Comparison of ENCODE assay signal across 19 cellular contexts in genomic region chr7:158758563-158759244, GRCh38. TPM values are rescaled to one million over a fixed set of nuclear protein-coding genes. Genes with fewer than 3 reads are reported as not detected.
DNase-seq lines count a peak whose midpoint lies in the region; ATAC-seq, FAIRE-seq and TF ChIP-seq lines count a peak whose summit lies in the region.
"Had no signal": no experiment of that assay in that cellular context is flagged by ENCODE, and none has a peak within 500 bp of the region (broad histone marks: within the 10 kb centered on the region; RNA-seq: fewer than 3 reads in every experiment).

No MANE protein-coding gene starts in this region.

- no peak for ATAC-seq in K562
- ATAC-seq: PC-3 had no signal

- H4K20me1 ChIP-seq in K562 (replicated peaks; ENCODE audit: control insufficient read depth, insufficient read depth, low read length), result no peaks in the 10 kb centered on the region

- H3K79me2 ChIP-seq in K562 (ENCODE audit: control insufficient read depth, insufficient read depth, low read length), result no peaks in the 10 kb centered on the region

- H3K4me2 ChIP-seq in K562 (ENCODE audit: insufficient read depth, low read length), result no peak overlapping the region

- no peak overlapping the region for H3K4me3 Mint-ChIP-seq in activated naive CD4-positive, alpha-beta T cell treated with anti-CD3 and anti-CD28 coated beads for 36 hours

- no peak for TF ChIP-seq RAD21 in K562 (CRISPR knock-in tag; conservative IDR thresholded peaks at IDR 0.05 in 1 of 2, IDR thresholded peaks at IDR 0.05 in 1 of 2)

- H3K4me1 ChIP-seq in K562 (replicated peaks in 1 of 2; ENCODE audit: control insufficient read depth in 2 of 2, insufficient read depth in 2 of 2, low read length in 2 of 2) (no peaks in the 10 kb centered on the region), thyroid gland (peaks cover 8 to 20% of the 10 kb centered on the region in 2 donors)
- H3K4me1 ChIP-seq: HAP-1, SJCRH30 had no signal

- intact Hi-C loops in activated naive CD4-positive, alpha-beta T cell treated with anti-CD3 and anti-CD28 coated beads for 36 hours (cut with micrococcal nuclease), result no loop called here
- intact Hi-C loops in K562 (cut with micrococcal nuclease), result no loop called here
- intact Hi-C loops in thyroid gland (cut with DNase I), result no loop called here

- H3K36me3 ChIP-seq in K562 (ENCODE audit: control insufficient read depth, insufficient read depth, low read length) (peaks cover 84% of the 10 kb centered on the region), thyroid gland (peaks cover 4 to 7% of the 10 kb centered on the region in 2 donors)

- 95% methylated on average over 16 of the region's 16 CpGs for WGBS in K562 (ENCODE audit: insufficient coverage, low coverage, missing lambda C conversion rate)
- 90 to 93% methylated on average over 16 of the region's 16 CpGs for WGBS in thyroid gland, 2 donors

- in situ Hi-C loops in K562 (cut with MboI), result no loop called here

- H3K27me3 ChIP-seq in K562 (ENCODE audit: control insufficient read depth in 2 of 2, insufficient read depth in 2 of 2, low read length in 2 of 2) (no peaks in the 10 kb centered on the region), thyroid gland (no peaks in the 10 kb centered on the region)
- H3K27me3 ChIP-seq: BE2C, SJCRH30 had no signal

- no peaks in the 10 kb centered on the region for H3K9me1 ChIP-seq in K562 (ENCODE audit: control insufficient read depth, insufficient read depth, low read length)

- TF ChIP-seq POLR2A in K562 (conservative IDR thresholded peaks at IDR 0.05) (no peak), thyroid gland (IDR thresholded peaks at IDR 0.05) (no peak)

- POLR2A ChIA-PET in K562 (lab: Yijun Ruan, JAX), result interaction anchor here (1.1 to 1.3 kb wide), 2 partner anchors 8 to 10 kb away, joined by 3 to 6 read pairs; no protein-coding TSS in a partner anchor

- H3K36me3 Mint-ChIP-seq in activated naive CD4-positive, alpha-beta T cell treated with anti-CD3 and anti-CD28 coated beads for 36 hours (ENCODE audit: low read depth), result peaks cover 30% of the 10 kb centered on the region

- H3K9me3 ChIP-seq in K562 (replicated peaks; ENCODE audit: control insufficient read depth, insufficient read depth, low read depth, low read length) (no peaks in the 10 kb centered on the region), thyroid gland (no peaks in the 10 kb centered on the region)
- H3K9me3 ChIP-seq: BE2C, HAP-1, SJCRH30 had no signal

- no peaks in the 10 kb centered on the region for H3K9me3 Mint-ChIP-seq in activated naive CD4-positive, alpha-beta T cell treated with anti-CD3 and anti-CD28 coated beads for 36 hours
- H3K9me3 Mint-ChIP-seq: CD4-positive, alpha-beta memory T cell had no signal

- CTCF ChIA-PET in activated naive CD4-positive, alpha-beta T cell treated with anti-CD3 and anti-CD28 coated beads for 36 hours (lab: Charles Lee), result no interaction called here
- CTCF ChIA-PET in K562 (lab: Yijun Ruan, JAX; ENCODE audit: low intra/inter-chr PET ratio), result no interaction called here

- FAIRE-seq in K562 (lab: Jason Lieb, UNC), result no peak
- FAIRE-seq: G401.6 had no signal

- no peak overlapping the region for H3K9ac ChIP-seq in K562 (ENCODE audit: insufficient read depth in 1 of 2, low read depth in 2 of 2, low read length in 2 of 2)

- no peak for DNase-seq in activated naive CD4-positive, alpha-beta T cell treated with anti-CD3 and anti-CD28 coated beads for 36 hours
- DNase-seq in activated naive CD4-positive, alpha-beta T cell treated with anti-CD3 and anti-CD28 coated beads, Interleukin-2, amount 50 U/mL, for 16 hours, result no peak
- DNase-seq in NCI-H510A treated with DMSO at 0.1 percent for 48 hours (lab: John Stamatoyannopoulos, UW) (peak; percentile 87), K562 (ENCODE audit: extremely low read depth in 1 of 4, low spot score in 3 of 4) (no peak), thyroid gland (no peak), DMS114 treated with DMSO at 0.1 percent for 48 hours (lab: John Stamatoyannopoulos, UW; ENCODE audit: unreplicated experiment) (no peak)
- DNase-seq in NK-92 treated with Interleukin-12 subunit alpha and Interleukin-12 subunit beta, amount 100 ng/mL, for 24 hours (lab: John Stamatoyannopoulos, UW), result no peak
- DNase-seq: BE2C; CD4-positive, alpha-beta memory T cell; DND-41; IMR-90; NCI-H1930; NCI-H2171; NCI-H446 treated with DMSO at 0.1 percent for 48 hours; PC-3; SJCRH30 had no signal

- H2AFZ ChIP-seq in K562 (ENCODE audit: low read depth, low read length), result no peak overlapping the region

- peaks cover 5% of the 10 kb centered on the region for H3K4me1 Mint-ChIP-seq in activated naive CD4-positive, alpha-beta T cell treated with anti-CD3 and anti-CD28 coated beads for 36 hours (ENCODE audit: low read depth)

- H3K27ac ChIP-seq in K562 (ENCODE audit: extremely low read depth, low read depth, low read length), result no peak overlapping the region
- H3K27ac ChIP-seq in thyroid gland, result peak overlapping the region in 2 of 3 donors; percentile 59 to 84
- H3K27ac ChIP-seq: RWPE1, SJCRH30 had no signal

- no TSS peak for BruUV-seq in K562 (replicated peaks; lab: Mats Ljungman, UMichigan)

- TF ChIP-seq CTCF in K562 (IDR thresholded peaks at IDR 0.05 in 2 of 3, conservative IDR thresholded peaks at IDR 0.05 in 1 of 3; ENCODE audit: insufficient read depth in 2 of 3, low read depth in 1 of 3, low read length in 3 of 3) (no peak), thyroid gland (IDR thresholded peaks at IDR 0.05) (no peak)

- no peak overlapping the region for H3K4me3 ChIP-seq in K562
- no peak overlapping the region for H3K4me3 ChIP-seq in thyroid gland (replicated peaks in 1 of 3)
- H3K4me3 ChIP-seq: HAP-1, SJCRH30 had no signal

- no peak for TF ChIP-seq EP300 in K562 (IDR thresholded peaks at IDR 0.05; ENCODE audit: low read length)

- H3K27ac Mint-ChIP-seq in activated naive CD4-positive, alpha-beta T cell treated with anti-CD3 and anti-CD28 coated beads for 36 hours, result peak overlapping the region; percentile 24

- no peaks in the 10 kb centered on the region for H3K27me3 Mint-ChIP-seq in activated naive CD4-positive, alpha-beta T cell treated with anti-CD3 and anti-CD28 coated beads for 36 hours (ENCODE audit: low read depth)
- H3K27me3 Mint-ChIP-seq: CD4-positive, alpha-beta memory T cell had no signal

TF ChIP-seq in K562, 482 proteins besides CTCF, POLR2A, EP300 and RAD21:
- 0 out of 2 replicates have a peak, but pooled peaks have one; percentile 8 for TF ChIP-seq ZNF316 (IDR thresholded peaks at IDR 0.05)
- TF ChIP-seq, protein P1, sequence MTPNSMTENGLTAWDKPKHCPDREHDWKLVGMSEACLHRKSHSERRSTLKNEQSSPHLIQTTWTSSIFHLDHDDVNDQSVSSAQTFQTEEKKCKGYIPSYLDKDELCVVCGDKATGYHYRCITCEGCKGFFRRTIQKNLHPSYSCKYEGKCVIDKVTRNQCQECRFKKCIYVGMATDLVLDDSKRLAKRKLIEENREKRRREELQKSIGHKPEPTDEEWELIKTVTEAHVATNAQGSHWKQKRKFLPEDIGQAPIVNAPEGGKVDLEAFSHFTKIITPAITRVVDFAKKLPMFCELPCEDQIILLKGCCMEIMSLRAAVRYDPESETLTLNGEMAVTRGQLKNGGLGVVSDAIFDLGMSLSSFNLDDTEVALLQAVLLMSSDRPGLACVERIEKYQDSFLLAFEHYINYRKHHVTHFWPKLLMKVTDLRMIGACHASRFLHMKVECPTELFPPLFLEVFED (CRISPR knock-in tag; conservative IDR thresholded peaks at IDR 0.05), result no peak
- no peak for TF ChIP-seq RNF219 (CRISPR knock-in tag; IDR thresholded peaks at IDR 0.05)

RNA-seq across cellular contexts. Expression of gene NCAPG2, which starts 54.1 kb away (rescaled TPM):
- total RNA-seq in activated naive CD4-positive, alpha-beta T cell treated with anti-CD3 and anti-CD28 coated beads for 36 hours, result 100 to 1,000 TPM; 145 to 149 TPM
- total RNA-seq in K562 (2011; cell fraction: chromatin; rRNA removed; ENCODE audit: low replicate concordance), result 177 and 316 TPM in 2 replicates
- total RNA-seq in K562 (2011; cell fraction: nucleolus; rRNA removed), result 101 and 122 TPM in 2 replicates
- total RNA-seq in K562 (2011; cell fraction: nucleoplasm; rRNA removed), result 178 and 208 TPM in 2 replicates
- total RNA-seq in K562 (2014; rRNA removed) (47.2 and 50.6 TPM in 2 replicates), K562 (2014; rRNA removed; fragmentation: Illumina TruSeq; extraction: Trizol) (75.9 and 83.0 TPM in 2 replicates), K562 (2015; rRNA removed; fragmentation: Illumina TruSeq; extraction: Trizol) (65.1 and 70.1 TPM in 2 replicates), K562 (2021) (103 and 127 TPM in 2 replicates), thyroid gland (1 to 10 TPM; 6.7 to 8.3 (median 7.7) TPM)
- polyA plus RNA-seq in K562 (2011; rRNA removed) (75.0 and 124 TPM in 2 replicates), K562 (2014; fragmentation: Illumina TruSeq; extraction: Trizol) (78.8 and 86.1 TPM in 2 replicates), K562 (2014; fragmentation: Nextera tagmentation; extraction: Ambion mirVana) (10 to 100 TPM; 21.5 to 97.7 TPM), K562 (2014; rRNA removed) (94.6 and 97.2 TPM in 2 replicates)
- 54.9 and 63.1 TPM in 2 replicates for polyA plus RNA-seq in K562 (2011; cell fraction: cytosol; rRNA removed)
- polyA plus RNA-seq in K562 (2011; cell fraction: nucleus; rRNA removed), result 114 and 154 TPM in 2 replicates
- polyA plus RNA-seq in K562 (2012), result 71.2 and 97.6 TPM in 2 replicates
- polyA minus RNA-seq in K562 (2011; rRNA and poly(A)+ RNA removed), result 201 and 283 TPM in 2 replicates
- polyA minus RNA-seq in K562 (2011; cell fraction: cytosol; rRNA and poly(A)+ RNA removed), result 50.1 and 65.9 TPM in 2 replicates
- 111 and 112 TPM in 2 replicates for polyA minus RNA-seq in K562 (2011; cell fraction: nucleus; rRNA and poly(A)+ RNA removed)

Comparison
In these comparisons a context has a peak if more than half of its experiments do, and no peak if none do; other contexts are left out.
1. RNA of gene NCAPG2, which starts 54.1 kb away (total RNA-seq): 145 to 149 TPM in activated naive CD4-positive, alpha-beta T cell treated with anti-CD3 and anti-CD28 coated beads for 36 hours and 47.2 to 316 TPM in K562; 6.7 to 8.3 TPM in thyroid gland; every median in the first group is over 4 times any median in the second.